In the genomic region with DNA sequence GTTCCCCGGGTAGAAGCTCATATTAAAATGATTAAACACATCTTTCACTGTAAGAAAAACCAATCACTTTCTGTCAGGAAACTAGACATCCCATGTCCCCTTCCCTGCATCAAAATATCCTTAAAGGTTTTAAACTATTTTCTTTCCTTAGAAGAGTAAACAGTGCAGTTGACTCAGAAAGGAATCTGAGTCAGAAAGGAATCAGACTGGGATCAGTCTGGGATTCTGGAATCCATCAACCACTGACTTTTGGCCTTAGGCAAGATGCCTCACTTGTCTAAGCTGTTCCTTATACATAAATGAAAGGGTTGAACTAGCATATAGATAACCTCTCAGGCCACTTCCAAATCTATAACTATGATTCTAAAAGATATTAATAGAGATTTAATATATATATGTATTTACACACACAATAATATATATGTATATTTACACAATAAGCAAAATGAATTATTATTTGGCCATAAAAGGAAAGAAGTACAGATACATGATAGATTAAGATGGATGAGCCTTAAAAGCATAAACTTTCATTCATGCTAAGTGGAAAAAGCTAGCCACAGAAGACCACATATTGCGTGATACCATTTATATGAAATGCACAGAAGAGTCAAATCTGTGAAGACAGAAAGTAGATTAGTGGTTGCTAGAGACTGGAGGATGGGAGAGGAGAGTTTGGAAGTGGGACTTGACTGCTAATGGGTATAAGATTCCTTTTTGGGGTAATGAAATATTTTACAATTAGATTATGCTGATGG, we compare ENCODE assay signal across 15 cellular contexts.
DNase-seq lines count a peak whose midpoint lies in the region; ATAC-seq and TF ChIP-seq lines count a peak whose summit lies in the region.
"Had no signal": no experiment of that assay in that cellular context is flagged by ENCODE, and none has a peak within 500 bp of the region (broad histone marks: within the 10 kb centered on the region; RNA-seq: fewer than 3 reads in every experiment).

No MANE protein-coding gene starts in this region.

- H4K20me1 ChIP-seq in smooth muscle cell (ENCODE audit: low read depth) = no peaks in the 10 kb centered on the region

- H3K4me3 ChIP-seq in fibroblast of the aortic adventitia (ENCODE audit: low read depth, low read length) = no peak overlapping the region
- peak overlapping the region; percentile 21 for H3K4me3 ChIP-seq in smooth muscle cell

- no peak for TF ChIP-seq CTCF in fibroblast of the aortic adventitia (IDR thresholded peaks at IDR 0.05; ENCODE audit: insufficient read depth, low read length)
- no peak for TF ChIP-seq CTCF in smooth muscle cell (IDR thresholded peaks at IDR 0.05; ENCODE audit: borderline replicate concordance, insufficient read depth, poor library complexity, severe bottlenecking)

- H3K27me3 ChIP-seq in smooth muscle cell (ENCODE audit: low read depth) = no peaks in the 10 kb centered on the region

- H3K27ac ChIP-seq in smooth muscle cell (ENCODE audit: low read depth) = peak overlapping the region; percentile 97

- H2AFZ ChIP-seq in smooth muscle cell (ENCODE audit: low read depth) = peak overlapping the region; percentile 49

- DNase-seq in H4 (ENCODE audit: low spot score) = peak; percentile 19
- DNase-seq in fibroblast of the aortic adventitia (ENCODE audit: low read depth) = peak; percentile 74
- DNase-seq in smooth muscle cell (lab: John Stamatoyannopoulos, UW; ENCODE audit: unreplicated experiment) = no peak
- no peak for DNase-seq in activated CD4-positive, alpha-beta T cell treated with anti-CD3 and anti-CD28 coated beads, Interleukin-2, amount 50 U/mL, for 4 hours
- no peak for DNase-seq in SHP77 treated with DMSO at 0.1 percent for 48 hours (lab: John Stamatoyannopoulos, UW)
- DNase-seq in NCI-H2029 (lab: John Stamatoyannopoulos, UW) = no peak
- DNase-seq: activated CD4-positive, alpha-beta T cell treated with anti-CD3 and anti-CD28 coated beads for 48 hours; activated gamma-delta T cell; cortex of kidney; GF-D8; H9; naive thymus-derived CD4-positive, alpha-beta T cell; NCI-H526 had no signal

- H3K9ac ChIP-seq in smooth muscle cell (ENCODE audit: low read depth) = peak overlapping the region; percentile 65

- ATAC-seq in SK-N-SH treated with all-trans-retinoic acid at 6 μM for 48 hours = peak; percentile 81
- no peak for ATAC-seq in GM18867 (IDR thresholded peaks at IDR 0.05; ENCODE audit: unreplicated experiment)
- ATAC-seq: naive thymus-derived CD4-positive, alpha-beta T cell had no signal

- H3K4me2 ChIP-seq in smooth muscle cell = peak overlapping the region; percentile 82

- 4% methylated on average over 2 of the region's 2 CpGs for WGBS in smooth muscle cell (ENCODE audit: low lambda C conversion rate)

- peaks cover 28% of the 10 kb centered on the region for H3K4me1 ChIP-seq in smooth muscle cell (ENCODE audit: low read depth)

- peaks cover 27% of the 10 kb centered on the region for H3F3A ChIP-seq in smooth muscle cell (ENCODE audit: low read depth)

- H3K79me2 ChIP-seq in smooth muscle cell (ENCODE audit: low read depth) = no peaks in the 10 kb centered on the region

- H3K9me3 ChIP-seq in smooth muscle cell (replicated peaks; ENCODE audit: low read depth) = no peaks in the 10 kb centered on the region

- peaks cover 5% of the 10 kb centered on the region for H3K36me3 ChIP-seq in smooth muscle cell (ENCODE audit: low read depth)

TF ChIP-seq in SK-N-SH treated with all-trans-retinoic acid at 6 μM for 48 hours, 23 proteins besides CTCF, POLR2A, EP300 and RAD21:
- TF ChIP-seq ZNF8 (CRISPR knock-in tag; IDR thresholded peaks at IDR 0.05) (no peak), ISL1 (CRISPR knock-in tag; IDR thresholded peaks at IDR 0.05) (peak; percentile 32; the same call in 1 of the 2 replicates)

Comparison
In these comparisons a context has a peak if more than half of its experiments do, and no peak if none do; other contexts are left out.
1. DNase-seq: peak in H4 (single experiment) and fibroblast of the aortic adventitia (single experiment); none in smooth muscle cell (single experiment), activated CD4-positive, alpha-beta T cell treated with anti-CD3 and anti-CD28 coated beads, Interleukin-2, amount 50 U/mL, for 4 hours (0 of 2), SHP77 treated with DMSO at 0.1 percent for 48 hours (single experiment) and NCI-H2029 (single experiment).